32 cellular contexts compared by ENCODE assay signal in genomic region chr1:75198163-75198562, GRCh38.
"Had no signal": no experiment of that assay in that cellular context is flagged by ENCODE, and none has a peak within 500 bp of the region (broad histone marks: within the 10 kb centered on the region; RNA-seq: fewer than 3 reads in every experiment).

No MANE protein-coding gene starts in this region.

- DNase-seq: activated CD4-positive, alpha-beta memory T cell treated with anti-CD3 and anti-CD28 coated beads, Interleukin-2, amount 10 ng/mL, durations not matched to agents 7 days and 5 days; activated CD4-positive, alpha-beta T cell treated with anti-CD3 and anti-CD28 coated beads for 1 hour; activated CD4-positive, alpha-beta T cell treated with anti-CD3 and anti-CD28 coated beads for 36 hours; activated CD4-positive, alpha-beta T cell treated with anti-CD3 and anti-CD28 coated beads for 48 hours; activated CD4-positive, alpha-beta T cell treated with anti-CD3 and anti-CD28 coated beads, Interleukin-2, amount 10 ng/mL, durations not matched to agents 7 days and 5 days; activated CD4-positive, alpha-beta T cell treated with anti-CD3 and anti-CD28 coated beads, Interleukin-2, amount 50 U/mL, for 48 hours; activated CD4-positive, CD25-positive, alpha-beta regulatory T cell; activated CD8-positive, alpha-beta memory T cell treated with anti-CD3 and anti-CD28 coated beads for 24 hours; activated CD8-positive, alpha-beta memory T cell treated with anti-CD3 and anti-CD28 coated beads, Interleukin-2, amount 10 ng/mL, durations not matched to agents 7 days and 5 days; activated CD8-positive, alpha-beta memory T cell treated with anti-CD3 and anti-CD28 coated beads, Interleukin-2, amount 50 U/mL, for 48 hours; activated CD8-positive, alpha-beta T cell treated with anti-CD3 and anti-CD28 coated beads, Interleukin-2, amount 10 ng/mL, durations not matched to agents 7 days and 5 days; activated effector memory CD4-positive, alpha-beta T cell treated with Interleukin-2 at 50 U/mL for 16 hours; activated gamma-delta T cell; activated naive CD4-positive, alpha-beta T cell treated with anti-CD3 and anti-CD28 coated beads, Interleukin-2, amount 10 ng/mL, durations not matched to agents 7 days and 5 days; activated naive CD4-positive, alpha-beta T cell treated with Interleukin-2 at 50 U/mL for 16 hours; activated naive CD8-positive, alpha-beta T cell treated with anti-CD3 and anti-CD28 coated beads, Interleukin-2, amount 10 ng/mL, durations not matched to agents 7 days and 5 days; activated naive CD8-positive, alpha-beta T cell treated with anti-CD3 and anti-CD28 coated beads, Interleukin-2, amount 50 U/mL, for 24 hours; activated T-cell treated with anti-CD3 and anti-CD28 coated beads, Interleukin-2, amount 50 U/mL, for 24 hours; activated T-cell treated with anti-CD3 and anti-CD28 coated beads, Interleukin-2, amount 50 U/mL, for 48 hours; amygdala; anterior cingulate cortex; caudate nucleus; cerebellar nuclear complex; T-helper 1 cell; T-helper 2 cell; T-helper 9 cell; WERI-Rb-1 had no signal

- H3K4me1 ChIP-seq: ascending aorta had no signal

- H3K27me3 ChIP-seq: ascending aorta had no signal

- FAIRE-seq: bronchial epithelial cell had no signal

- ATAC-seq: activated CD4-positive, alpha-beta T cell treated with anti-CD3 and anti-CD28 coated beads for 36 hours; activated CD4-positive, CD25-positive, alpha-beta regulatory T cell treated with anti-CD3 and anti-CD28 coated beads, Interleukin-2, amount 50 U/mL, for 24 hours; activated CD8-positive, alpha-beta memory T cell treated with anti-CD3 and anti-CD28 coated beads, Interleukin-2, amount 10 ng/mL, durations not matched to agents 7 days and 5 days; activated CD8-positive, alpha-beta T cell treated with anti-CD3 and anti-CD28 coated beads, Interleukin-2, amount 10 ng/mL, durations not matched to agents 7 days and 5 days; activated naive CD8-positive, alpha-beta T cell treated with anti-CD3 and anti-CD28 coated beads, Interleukin-2, amount 50 U/mL, for 24 hours; WTC11 had no signal

- H3K36me3 ChIP-seq: ascending aorta, cardiac muscle cell, WERI-Rb-1 had no signal

- H3K4me3 ChIP-seq: ascending aorta, cardiac muscle cell had no signal

- H3K9me3 ChIP-seq: ascending aorta had no signal

- H3K27ac ChIP-seq: ascending aorta, cardiac muscle cell, WERI-Rb-1 had no signal
